ENCODE assay signal across 21 cellular contexts in the genomic region with DNA sequence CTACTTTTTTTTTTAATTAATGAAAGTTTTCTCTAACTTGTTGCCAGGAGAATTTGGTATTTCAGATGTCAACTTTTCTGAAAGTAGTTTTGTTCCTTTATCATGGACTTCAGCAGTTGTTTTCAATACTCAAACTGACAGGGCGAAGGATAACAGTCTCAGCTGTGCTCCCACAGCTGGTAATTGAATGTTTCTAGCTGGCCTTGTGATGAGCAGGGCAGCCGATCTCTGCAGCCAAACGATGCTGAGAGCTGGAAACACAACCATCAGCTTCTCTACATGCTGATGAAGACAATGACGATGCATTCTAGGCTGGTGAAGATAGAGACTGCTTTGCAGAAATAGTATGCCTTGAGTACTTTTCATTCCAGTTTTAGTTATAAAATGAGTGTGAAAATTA.
DNase-seq lines count a peak whose midpoint lies in the region; ATAC-seq and TF ChIP-seq lines count a peak whose summit lies in the region.
"Had no signal": no experiment of that assay in that cellular context is flagged by ENCODE, and none has a peak within 500 bp of the region (broad histone marks: within the 10 kb centered on the region; RNA-seq: fewer than 3 reads in every experiment).

No MANE protein-coding gene starts in this region.

- no peak overlapping the region for H3K4me3 Mint-ChIP-seq in WTC11
- H3K4me3 Mint-ChIP-seq: CD4-positive, alpha-beta memory T cell; HFFc6 had no signal

- intact Hi-C loops in heart right ventricle (cut with DNase I) (no loop called here), left lung (cut with DNase I) (no loop called here), upper lobe of right lung (cut with DNase I) (no loop called here)

- H3K36me3 Mint-ChIP-seq in WTC11 = no peaks in the 10 kb centered on the region
- H3K36me3 Mint-ChIP-seq: CD4-positive, alpha-beta memory T cell had no signal

- no peak overlapping the region for H3K4me3 ChIP-seq in heart right ventricle
- H3K4me3 ChIP-seq in left lung = no peak overlapping the region
- no peak overlapping the region for H3K4me3 ChIP-seq in upper lobe of right lung
- H3K4me3 ChIP-seq: A549, BLaER1, PC-9, SJCRH30 had no signal

- 45 to 47% methylated on average over 4 of the region's 4 CpGs for WGBS in heart right ventricle, 2 donors

- POLR2A ChIA-PET in WTC11 (lab: Charles Lee) = no interaction called here

- H3K9me3 Mint-ChIP-seq in WTC11 = peaks cover 4% of the 10 kb centered on the region

- TF ChIP-seq CTCF in WTC11 (IDR thresholded peaks at IDR 0.05) = no peak
- TF ChIP-seq CTCF in heart right ventricle (IDR thresholded peaks at IDR 0.05) = no peak
- no peak for TF ChIP-seq CTCF in left lung (IDR thresholded peaks at IDR 0.05)
- no peak for TF ChIP-seq CTCF in upper lobe of right lung (IDR thresholded peaks at IDR 0.05)

- H3K4me1 ChIP-seq in heart right ventricle = peaks cover 0 to 57% (median 32%) of the 10 kb centered on the region in 9 donors
- no peaks in the 10 kb centered on the region for H3K4me1 ChIP-seq in left lung
- H3K4me1 ChIP-seq in upper lobe of right lung = no peaks in the 10 kb centered on the region
- H3K4me1 ChIP-seq: A549, SJCRH30 had no signal

- H3K27ac Mint-ChIP-seq in WTC11 = no peak overlapping the region
- H3K27ac Mint-ChIP-seq: CD4-positive, alpha-beta memory T cell; HFFc6 had no signal

- H3K27ac ChIP-seq in heart right ventricle (peak overlapping the region in 8 of 10 donors; percentile 9 to 64 (median 45)), left lung (no peak overlapping the region), upper lobe of right lung (no peak overlapping the region)
- H3K27ac ChIP-seq: A549, BLaER1, PC-9, RWPE1, SJCRH30 had no signal

- peaks cover 23% of the 10 kb centered on the region for H3K4me1 Mint-ChIP-seq in WTC11
- H3K4me1 Mint-ChIP-seq: CD4-positive, alpha-beta memory T cell had no signal

- CTCF ChIA-PET in WTC11 (lab: Charles Lee) = interaction anchor here (1.0 to 1.5 kb wide), 3 partner anchors 9 to 280 kb away, joined by 4 to 6 read pairs (median 5); no protein-coding TSS in a partner anchor

- no peaks in the 10 kb centered on the region for H3K27me3 Mint-ChIP-seq in WTC11 (ENCODE audit: low read depth)

- DNase-seq in WTC11 (ENCODE audit: low spot score) (no peak), heart right ventricle (no peak), left lung (no peak), upper lobe of right lung (no peak), NCI-H446 (lab: John Stamatoyannopoulos, UW) (no peak), D341Med (ENCODE audit: low spot score) (no peak)
- no peak for DNase-seq in stimulated activated CD4-positive, alpha-beta T cell treated with anti-CD3 and anti-CD28 coated beads, Interleukin-4, amount 100 ng/mL, for 4 hours
- DNase-seq: CD4-positive, alpha-beta memory T cell; EL; H7; HFFc6; KG1; NCI-H1417 treated with DMSO at 0.1 percent for 48 hours; NCI-H187 treated with DMSO at 0.1 percent for 48 hours; NCI-H226; NCI-H526; PC-9 had no signal

- H3K9me3 ChIP-seq in heart right ventricle (peaks cover 0 to 8% (median 0%) of the 10 kb centered on the region in 11 donors), left lung (no peaks in the 10 kb centered on the region), upper lobe of right lung (no peaks in the 10 kb centered on the region)
- H3K9me3 ChIP-seq: A549, BLaER1, SJCRH30 had no signal

- H3K36me3 ChIP-seq in heart right ventricle (no peaks in the 10 kb centered on the region), left lung (no peaks in the 10 kb centered on the region), upper lobe of right lung (no peaks in the 10 kb centered on the region)
- H3K36me3 ChIP-seq: BLaER1, SJCRH30 had no signal

- H3K27me3 ChIP-seq in heart right ventricle (no peaks in the 10 kb centered on the region), left lung (no peaks in the 10 kb centered on the region), upper lobe of right lung (no peaks in the 10 kb centered on the region)
- H3K27me3 ChIP-seq: BLaER1, SJCRH30 had no signal

- peak; percentile 59; the same call in 1 of the 2 replicates for ATAC-seq in WTC11
- peak in 7 of 8 donors; percentile 39 to 65 (median 55) for ATAC-seq in heart right ventricle
- peak; percentile 32 for ATAC-seq in left lung
- ATAC-seq in upper lobe of right lung = peak; percentile 22
- ATAC-seq: A549 had no signal

TF ChIP-seq in WTC11, 78 proteins besides CTCF, POLR2A, EP300 and RAD21 (continues in another document):
- TF ChIP-seq, protein P1, sequence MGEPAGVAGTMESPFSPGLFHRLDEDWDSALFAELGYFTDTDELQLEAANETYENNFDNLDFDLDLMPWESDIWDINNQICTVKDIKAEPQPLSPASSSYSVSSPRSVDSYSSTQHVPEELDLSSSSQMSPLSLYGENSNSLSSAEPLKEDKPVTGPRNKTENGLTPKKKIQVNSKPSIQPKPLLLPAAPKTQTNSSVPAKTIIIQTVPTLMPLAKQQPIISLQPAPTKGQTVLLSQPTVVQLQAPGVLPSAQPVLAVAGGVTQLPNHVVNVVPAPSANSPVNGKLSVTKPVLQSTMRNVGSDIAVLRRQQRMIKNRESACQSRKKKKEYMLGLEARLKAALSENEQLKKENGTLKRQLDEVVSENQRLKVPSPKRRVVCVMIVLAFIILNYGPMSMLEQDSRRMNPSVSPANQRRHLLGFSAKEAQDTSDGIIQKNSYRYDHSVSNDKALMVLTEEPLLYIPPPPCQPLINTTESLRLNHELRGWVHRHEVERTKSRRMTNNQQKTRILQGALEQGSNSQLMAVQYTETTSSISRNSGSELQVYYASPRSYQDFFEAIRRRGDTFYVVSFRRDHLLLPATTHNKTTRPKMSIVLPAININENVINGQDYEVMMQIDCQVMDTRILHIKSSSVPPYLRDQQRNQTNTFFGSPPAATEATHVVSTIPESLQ (CRISPR knock-in tag; IDR thresholded peaks at IDR 0.05) = no peak
- TF ChIP-seq FOXJ3 (CRISPR knock-in tag; IDR thresholded peaks at IDR 0.05; ENCODE audit: borderline replicate concordance) (no peak), FOXP4 (CRISPR knock-in tag; IDR thresholded peaks at IDR 0.05) (no peak), AFF4 (CRISPR knock-in tag; IDR thresholded peaks at IDR 0.05; ENCODE audit: borderline replicate concordance) (no peak), ZNF232 (CRISPR knock-in tag; IDR thresholded peaks at IDR 0.05) (no peak), CBFB (CRISPR knock-in tag; IDR thresholded peaks at IDR 0.05; ENCODE audit: low read depth) (no peak), SMAD4 (CRISPR knock-in tag; IDR thresholded peaks at IDR 0.05) (no peak), GTF2I (CRISPR knock-in tag; conservative IDR thresholded peaks at IDR 0.05) (no peak), NFYB (CRISPR knock-in tag; conservative IDR thresholded peaks at IDR 0.05; ENCODE audit: low read depth) (no peak)
- TF ChIP-seq, protein P2, sequence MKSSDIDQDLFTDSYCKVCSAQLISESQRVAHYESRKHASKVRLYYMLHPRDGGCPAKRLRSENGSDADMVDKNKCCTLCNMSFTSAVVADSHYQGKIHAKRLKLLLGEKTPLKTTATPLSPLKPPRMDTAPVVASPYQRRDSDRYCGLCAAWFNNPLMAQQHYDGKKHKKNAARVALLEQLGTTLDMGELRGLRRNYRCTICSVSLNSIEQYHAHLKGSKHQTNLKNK (CRISPR knock-in tag; IDR thresholded peaks at IDR 0.05) = no peak
- TF ChIP-seq, protein P3, sequence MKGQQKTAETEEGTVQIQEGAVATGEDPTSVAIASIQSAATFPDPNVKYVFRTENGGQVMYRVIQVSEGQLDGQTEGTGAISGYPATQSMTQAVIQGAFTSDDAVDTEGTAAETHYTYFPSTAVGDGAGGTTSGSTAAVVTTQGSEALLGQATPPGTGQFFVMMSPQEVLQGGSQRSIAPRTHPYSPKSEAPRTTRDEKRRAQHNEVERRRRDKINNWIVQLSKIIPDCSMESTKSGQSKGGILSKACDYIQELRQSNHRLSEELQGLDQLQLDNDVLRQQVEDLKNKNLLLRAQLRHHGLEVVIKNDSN (CRISPR knock-in tag; IDR thresholded peaks at IDR 0.05) = no peak

Comparison
In these comparisons a context has a peak if more than half of its experiments do, and no peak if none do; other contexts are left out.
1. H3K27ac ChIP-seq: peak in heart right ventricle (8 of 10); none in left lung (0 of 2) and upper lobe of right lung (single experiment).
2. Peak in every context shown above with its lines, with median percentiles within 50 percentile points of each other: ATAC-seq.